21 cellular contexts compared by ENCODE assay signal in genomic region chrX:40284852-40285251, GRCh38.
"Had no signal": no experiment of that assay in that cellular context is flagged by ENCODE, and none has a peak within 500 bp of the region (broad histone marks: within the 10 kb centered on the region; RNA-seq: fewer than 3 reads in every experiment).

No MANE protein-coding gene starts in this region.

- H3K36me3 ChIP-seq: ascending aorta, brain microvascular endothelial cell, esophagus muscularis mucosa, heart left ventricle, neutrophil had no signal

- H3K9me3 ChIP-seq: ascending aorta, neutrophil had no signal

- H3K27ac Mint-ChIP-seq: activated CD4-positive, alpha-beta memory T cell treated with anti-CD3 and anti-CD28 coated beads, Interleukin-2, amount 10 ng/mL, durations not matched to agents 7 days and 5 days; activated T-helper 1 cell treated with anti-CD3 and anti-CD28 coated beads, Interleukin-12 subunit alpha, Interleukin-12 subunit beta, Interleukin-2, Interleukin-4 antibody, amounts not matched to agents 30 ng/mL and 10 ng/mL and 1 ng/mL, durations not matched to agents 14 hours and 24 hours and 36 hours; dendritic cell treated with granulocyte-macrophage colony-stimulating factor and Interleukin-4, amounts not matched to agents 40 ng/mL and 50 ng/mL, for 4 days; natural killer cell treated with Interleukin-12 subunit alpha and Interleukin-12 subunit beta and Interleukin-15 and Interleukin-18, amount 100 ng/mL, for 72 hours; T-helper 1 cell treated with Interleukin-12 subunit alpha and Interleukin-12 subunit beta and Interleukin-4 antibody, amounts not matched to agents 30 μg/mL and 1 μg/mL, for 36 hours had no signal

- H3K27ac ChIP-seq: ascending aorta, brain microvascular endothelial cell, esophagus muscularis mucosa, heart left ventricle, neutrophil, parathyroid adenoma had no signal

- H3K4me3 ChIP-seq: ascending aorta, esophagus muscularis mucosa, heart left ventricle had no signal

- H3K4me3 Mint-ChIP-seq: activated CD4-positive, alpha-beta memory T cell treated with anti-CD3 and anti-CD28 coated beads, Interleukin-2, amount 10 ng/mL, durations not matched to agents 7 days and 5 days; activated T-helper 1 cell treated with anti-CD3 and anti-CD28 coated beads, Interleukin-12 subunit alpha, Interleukin-12 subunit beta, Interleukin-2, Interleukin-4 antibody, amounts not matched to agents 30 ng/mL and 10 ng/mL and 1 ng/mL, durations not matched to agents 14 hours and 24 hours and 36 hours; dendritic cell treated with granulocyte-macrophage colony-stimulating factor and Interleukin-4, amounts not matched to agents 40 ng/mL and 50 ng/mL, for 4 days; natural killer cell treated with Interleukin-12 subunit alpha and Interleukin-12 subunit beta and Interleukin-15 and Interleukin-18, amount 100 ng/mL, for 72 hours; T-helper 1 cell treated with Interleukin-12 subunit alpha and Interleukin-12 subunit beta and Interleukin-4 antibody, amounts not matched to agents 30 μg/mL and 1 μg/mL, for 36 hours had no signal

- H3K79me2 ChIP-seq: parathyroid adenoma had no signal

- H2AFZ ChIP-seq: parathyroid adenoma had no signal

- ATAC-seq: heart left ventricle; left cardiac atrium; natural killer cell treated with Interleukin-12 subunit alpha and Interleukin-12 subunit beta and Interleukin-15 and Interleukin-18, amount 100 ng/mL, for 72 hours; right cardiac atrium; stimulated activated naive CD8-positive, alpha-beta T cell treated with anti-CD3 and anti-CD28 coated beads, Interleukin-15, Interleukin-2, amounts not matched to agents 100 U/mL and 50 U/mL, for 24 hours had no signal

- H3K4me1 ChIP-seq: ascending aorta, parathyroid adenoma had no signal

- H3K27me3 ChIP-seq: ascending aorta, brain microvascular endothelial cell, esophagus muscularis mucosa, heart left ventricle, neutrophil had no signal

- H3K9ac ChIP-seq: parathyroid adenoma had no signal

- DNase-seq: activated CD4-positive, alpha-beta memory T cell treated with anti-CD3 and anti-CD28 coated beads, Interleukin-2, amount 10 ng/mL, durations not matched to agents 7 days and 5 days; activated CD4-positive, alpha-beta T cell treated with anti-CD3 and anti-CD28 coated beads for 48 hours; activated gamma-delta T cell; activated naive CD4-positive, alpha-beta T cell treated with anti-CD3 and anti-CD28 coated beads, Interleukin-2, amount 50 U/mL, for 16 hours; brain microvascular endothelial cell; caudate nucleus; effector CD4-positive, alpha-beta T cell; heart left ventricle; islet precursor cell; left cardiac atrium; right cardiac atrium; stimulated activated CD4-positive, alpha-beta T cell treated with anti-CD3 and anti-CD28 coated beads, Interleukin-4, amount 100 ng/mL, for 24 hours; stimulated activated naive CD8-positive, alpha-beta T cell treated with anti-CD3 and anti-CD28 coated beads, Interleukin-15, Interleukin-2, amounts not matched to agents 100 U/mL and 50 U/mL, for 24 hours had no signal
